ENCODE assay signal across 21 cellular contexts in the genomic region with DNA sequence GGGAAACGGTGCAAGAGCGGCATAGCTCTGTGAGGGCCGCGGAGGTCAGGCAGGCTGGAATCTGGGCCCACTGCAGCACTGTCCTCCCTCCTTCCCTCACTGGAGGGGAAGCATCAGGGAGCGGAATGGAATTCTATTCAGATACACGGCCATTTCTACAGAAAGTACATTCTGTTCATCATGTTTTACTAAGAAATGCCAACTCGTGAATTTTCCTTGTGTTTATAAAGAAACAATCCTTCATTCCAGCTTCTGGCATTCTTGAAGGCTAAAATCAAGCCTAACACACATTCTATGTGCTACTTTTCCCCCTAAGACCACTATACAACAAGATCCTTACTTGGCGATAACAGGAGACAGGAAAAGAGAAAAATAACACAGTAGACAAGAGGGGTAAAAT.
DNase-seq lines count a peak whose midpoint lies in the region; ATAC-seq, FAIRE-seq and TF ChIP-seq lines count a peak whose summit lies in the region.
"Had no signal": no experiment of that assay in that cellular context is flagged by ENCODE, and none has a peak within 500 bp of the region (broad histone marks: within the 10 kb centered on the region; RNA-seq: fewer than 3 reads in every experiment).

No MANE protein-coding gene starts in this region.

- H3K9me3 ChIP-seq in A549: no peaks in the 10 kb centered on the region
- no peaks in the 10 kb centered on the region for H3K9me3 ChIP-seq in MM.1S (replicated peaks; ENCODE audit: insufficient read depth, low read length)
- H3K9me3 ChIP-seq: BLaER1 had no signal

- H3K4me1 Mint-ChIP-seq in brain (peaks cover 14% of the 10 kb centered on the region), nephron (peaks cover 6% of the 10 kb centered on the region)
- H3K4me1 Mint-ChIP-seq in stimulated activated naive CD8-positive, alpha-beta T cell treated with anti-CD3 and anti-CD28 coated beads, Interleukin-15, amount 100 ng/mL, for 72 hours: no peaks in the 10 kb centered on the region
- H3K4me1 Mint-ChIP-seq: CD4-positive, alpha-beta memory T cell had no signal

- no peak overlapping the region for H3K4me3 Mint-ChIP-seq in brain
- H3K4me3 Mint-ChIP-seq in nephron: no peak overlapping the region
- no peak overlapping the region for H3K4me3 Mint-ChIP-seq in stimulated activated naive CD8-positive, alpha-beta T cell treated with anti-CD3 and anti-CD28 coated beads, Interleukin-15, amount 100 ng/mL, for 72 hours
- H3K4me3 Mint-ChIP-seq: CD14-positive monocyte; CD4-positive, alpha-beta memory T cell had no signal

- H3K36me3 Mint-ChIP-seq in brain (peaks cover 83% of the 10 kb centered on the region), nephron (ENCODE audit: low read depth) (peaks cover 73% of the 10 kb centered on the region)

- H3K27me3 ChIP-seq in MM.1S (replicated peaks; ENCODE audit: insufficient read depth, low read length): no peaks in the 10 kb centered on the region
- H3K27me3 ChIP-seq: BLaER1 had no signal

- CTCF ChIA-PET in A549 (lab: Yijun Ruan, JAX): no interaction called here

- H3K9me2 ChIP-seq in MM.1S (replicated peaks; ENCODE audit: insufficient read depth, low read length): no peaks in the 10 kb centered on the region

- H4K20me1 ChIP-seq in MM.1S (ENCODE audit: insufficient read depth, low read length): no peaks in the 10 kb centered on the region
- H4K20me1 ChIP-seq: BLaER1 had no signal

- H3F3A ChIP-seq in MM.1S (ENCODE audit: insufficient read depth, low read length): no peaks in the 10 kb centered on the region

- H3K4me2 ChIP-seq in A549 (no peak overlapping the region), MM.1S (ENCODE audit: low read depth, low read length) (no peak overlapping the region)
- H3K4me2 ChIP-seq: BLaER1 had no signal

- no peak for FAIRE-seq in A549 (lab: Jason Lieb, UNC)
- FAIRE-seq: GM12892, GM18507, H54 had no signal

- TF ChIP-seq POLR2A in A549 (IDR thresholded peaks at IDR 0.05; ENCODE audit: low read length): no peak

- H3K4me1 ChIP-seq in A549 (no peaks in the 10 kb centered on the region), MM.1S (ENCODE audit: low read length) (no peaks in the 10 kb centered on the region)
- H3K4me1 ChIP-seq: BLaER1 had no signal

- no peak for TF ChIP-seq CTCF in A549 (IDR thresholded peaks at IDR 0.05)
- no peak for TF ChIP-seq CTCF in brain (conservative IDR thresholded peaks at IDR 0.05)
- no peak for TF ChIP-seq CTCF in nephron (IDR thresholded peaks at IDR 0.05; ENCODE audit: unreplicated experiment in 3 of 3)
- TF ChIP-seq CTCF in MM.1S (IDR thresholded peaks at IDR 0.05; ENCODE audit: low read length): no peak

- H3K36me3 ChIP-seq in MM.1S (replicated peaks; ENCODE audit: insufficient read depth, low read length): no peaks in the 10 kb centered on the region
- H3K36me3 ChIP-seq: BLaER1 had no signal

- H2AFZ ChIP-seq in MM.1S (ENCODE audit: low read length): no peak overlapping the region
- H2AFZ ChIP-seq: GM23248 had no signal

- POLR2A ChIA-PET in A549 (lab: Yijun Ruan, JAX): no interaction called here

- no peak overlapping the region for H3K4me3 ChIP-seq in A549
- no peak overlapping the region for H3K4me3 ChIP-seq in MM.1S (ENCODE audit: low read length)
- H3K4me3 ChIP-seq: BLaER1, GM23248 had no signal

- no peak for TF ChIP-seq EP300 in A549 (IDR thresholded peaks at IDR 0.05)

- H3K9ac ChIP-seq in MM.1S (ENCODE audit: low read length): no peak overlapping the region
- H3K9ac ChIP-seq: BLaER1, GM23248 had no signal

- no peaks in the 10 kb centered on the region for H3K79me2 ChIP-seq in MM.1S (ENCODE audit: low read length)

- no peaks in the 10 kb centered on the region for H3K27me3 Mint-ChIP-seq in brain
- H3K27me3 Mint-ChIP-seq in nephron (ENCODE audit: low read depth): no peaks in the 10 kb centered on the region
- H3K27me3 Mint-ChIP-seq in stimulated activated naive CD8-positive, alpha-beta T cell treated with anti-CD3 and anti-CD28 coated beads, Interleukin-15, amount 100 ng/mL, for 72 hours: peaks cover 16% of the 10 kb centered on the region

- no peak for ATAC-seq in A549
- peak; percentile 36 for ATAC-seq in sciatic nerve
- ATAC-seq in GM18520 (IDR thresholded peaks at IDR 0.05; ENCODE audit: unreplicated experiment): no peak
- ATAC-seq in HG02938 (IDR thresholded peaks at IDR 0.05; ENCODE audit: unreplicated experiment): no peak
- ATAC-seq in stimulated activated naive CD8-positive, alpha-beta T cell treated with anti-CD3 and anti-CD28 coated beads, Interleukin-15, amount 100 ng/mL, for 72 hours: no peak

- WGBS in A549 (ENCODE audit: missing lambda C conversion rate): 84% methylated on average over 8 of the region's 8 CpGs

- DNase-seq in A549 (ENCODE audit: low read depth in 1 of 2, low spot score in 1 of 2) (no peak), sciatic nerve (ENCODE audit: low spot score) (no peak), MM.1S (no peak)
- no peak for DNase-seq in stimulated activated naive CD8-positive, alpha-beta T cell treated with anti-CD3 and anti-CD28 coated beads, Interleukin-15, amount 100 ng/mL, for 72 hours
- DNase-seq: CD4-positive, alpha-beta memory T cell; DMS153; DMS79; GDM1; GM23248; HCEC 1CT had no signal

- H3K9me3 Mint-ChIP-seq in brain (no peaks in the 10 kb centered on the region), nephron (no peaks in the 10 kb centered on the region)
- H3K9me3 Mint-ChIP-seq in stimulated activated naive CD8-positive, alpha-beta T cell treated with anti-CD3 and anti-CD28 coated beads, Interleukin-15, amount 100 ng/mL, for 72 hours: no peaks in the 10 kb centered on the region
- H3K9me3 Mint-ChIP-seq: CD4-positive, alpha-beta memory T cell had no signal

- H3K27ac Mint-ChIP-seq in brain: peak overlapping the region in 3 of 5 experiments; percentile 3 to 49 (median 6)
- H3K27ac Mint-ChIP-seq in nephron: peak overlapping the region in 2 of 3 experiments; percentile 2 to 70
- H3K27ac Mint-ChIP-seq in stimulated activated naive CD8-positive, alpha-beta T cell treated with anti-CD3 and anti-CD28 coated beads, Interleukin-15, amount 100 ng/mL, for 72 hours: no peak overlapping the region
- H3K27ac Mint-ChIP-seq: CD4-positive, alpha-beta memory T cell had no signal

- intact Hi-C loops in sciatic nerve (cut with DNase I): no loop called here

- no peak for TF ChIP-seq RAD21 in A549 (conservative IDR thresholded peaks at IDR 0.05 in 1 of 2, IDR thresholded peaks at IDR 0.05 in 1 of 2)

- no peak overlapping the region for H3K27ac ChIP-seq in A549
- H3K27ac ChIP-seq in MM.1S (ENCODE audit: low read length): no peak overlapping the region
- H3K27ac ChIP-seq: 22Rv1, BLaER1, GM23248, HL-60 had no signal

TF ChIP-seq in A549, 52 proteins besides CTCF, POLR2A, EP300 and RAD21:
- TF ChIP-seq MAFK (IDR thresholded peaks at IDR 0.05; ENCODE audit: partially characterized antibody) (peak; percentile 71), FOXS1 (CRISPR knock-in tag; IDR thresholded peaks at IDR 0.05) (no peak)

Comparison
In these comparisons a context has a peak if more than half of its experiments do, and no peak if none do; other contexts are left out.
1. H3K27ac Mint-ChIP-seq: peak in brain (3 of 5) and nephron (2 of 3); none in stimulated activated naive CD8-positive, alpha-beta T cell treated with anti-CD3 and anti-CD28 coated beads, Interleukin-15, amount 100 ng/mL, for 72 hours (0 of 2).